Comparison of ENCODE assay signal across 8 cellular contexts in genomic region chr5:124790895-124791732, GRCh38. TPM values are rescaled to one million over a fixed set of nuclear protein-coding genes. Genes with fewer than 3 reads are reported as not detected.
DNase-seq lines count a peak whose midpoint lies in the region; ATAC-seq and TF ChIP-seq lines count a peak whose summit lies in the region.
"Had no signal": no experiment of that assay in that cellular context is flagged by ENCODE, and none has a peak within 500 bp of the region (broad histone marks: within the 10 kb centered on the region; RNA-seq: fewer than 3 reads in every experiment).

No MANE protein-coding gene starts in this region.

- H3K9me3 ChIP-seq in HAP-1 (no peaks in the 10 kb centered on the region), endodermal cell (ENCODE audit: control insufficient read depth, low read length) (no peaks in the 10 kb centered on the region), neural progenitor cell (ENCODE audit: low read depth) (no peaks in the 10 kb centered on the region), esophagus muscularis mucosa (no peaks in the 10 kb centered on the region), osteoblast (ENCODE audit: low read depth, low read length) (no peaks in the 10 kb centered on the region)

- H3K9me3 Mint-ChIP-seq in endodermal cell (no peaks in the 10 kb centered on the region), neural progenitor cell (peaks cover 4% of the 10 kb centered on the region)

- no peak for TF ChIP-seq POLR2A in esophagus muscularis mucosa (IDR thresholded peaks at IDR 0.05; ENCODE audit: low read depth)

- H3K36me3 Mint-ChIP-seq in endodermal cell (ENCODE audit: low read depth) (no peaks in the 10 kb centered on the region), neural progenitor cell (no peaks in the 10 kb centered on the region)
- H3K36me3 Mint-ChIP-seq: activated naive CD8-positive, alpha-beta T cell treated with anti-CD3 and anti-CD28 coated beads, Interleukin-2, amount 10 ng/mL, durations not matched to agents 7 days and 5 days had no signal

- WGBS in endodermal cell (ENCODE audit: insufficient coverage in 1 of 2, insufficient read length in 1 of 2), 2 experiments: 85 to 94% methylated on average over 6 to 7 of the region's 7 CpGs
- WGBS in esophagus muscularis mucosa: 29% methylated on average over 7 of the region's 7 CpGs

- peaks cover 5% of the 10 kb centered on the region for H3K4me1 Mint-ChIP-seq in endodermal cell
- H3K4me1 Mint-ChIP-seq in neural progenitor cell: peaks cover 37% of the 10 kb centered on the region
- H3K4me1 Mint-ChIP-seq: activated naive CD8-positive, alpha-beta T cell treated with anti-CD3 and anti-CD28 coated beads, Interleukin-2, amount 10 ng/mL, durations not matched to agents 7 days and 5 days had no signal

- H3K27me3 ChIP-seq in HAP-1 (ENCODE audit: low read depth) (no peaks in the 10 kb centered on the region), endodermal cell (ENCODE audit: control insufficient read depth, insufficient read depth, low read length, poor library complexity, severe bottlenecking) (no peaks in the 10 kb centered on the region), neural progenitor cell (no peaks in the 10 kb centered on the region), esophagus muscularis mucosa (no peaks in the 10 kb centered on the region), osteoblast (ENCODE audit: insufficient read depth, low read length) (no peaks in the 10 kb centered on the region)

- no peaks in the 10 kb centered on the region for H3K36me3 ChIP-seq in HAP-1 (replicated peaks)
- no peaks in the 10 kb centered on the region for H3K36me3 ChIP-seq in endodermal cell (ENCODE audit: control insufficient read depth, insufficient read depth, low read length)
- no peaks in the 10 kb centered on the region for H3K36me3 ChIP-seq in neural progenitor cell
- no peaks in the 10 kb centered on the region for H3K36me3 ChIP-seq in esophagus muscularis mucosa
- H3K36me3 ChIP-seq in osteoblast (ENCODE audit: insufficient read depth, low read length): no peaks in the 10 kb centered on the region

- H3K4me1 ChIP-seq in HAP-1: peaks cover 17% of the 10 kb centered on the region
- no peaks in the 10 kb centered on the region for H3K4me1 ChIP-seq in endodermal cell (ENCODE audit: control insufficient read depth, insufficient read depth, low read length)
- peaks cover 3% of the 10 kb centered on the region for H3K4me1 ChIP-seq in neural progenitor cell
- H3K4me1 ChIP-seq in esophagus muscularis mucosa: peaks cover 0 to 11% (median 3%) of the 10 kb centered on the region in 4 donors
- no peaks in the 10 kb centered on the region for H3K4me1 ChIP-seq in osteoblast (ENCODE audit: insufficient read depth, low read length)

- H2AFZ ChIP-seq in neural progenitor cell (replicated peaks) (no peak overlapping the region), osteoblast (ENCODE audit: low read length) (no peak overlapping the region)

- H3K4me3 Mint-ChIP-seq in endodermal cell: no peak overlapping the region
- H3K4me3 Mint-ChIP-seq in neural progenitor cell: no peak overlapping the region
- H3K4me3 Mint-ChIP-seq: activated naive CD8-positive, alpha-beta T cell treated with anti-CD3 and anti-CD28 coated beads, Interleukin-2, amount 10 ng/mL, durations not matched to agents 7 days and 5 days had no signal

- ATAC-seq in HG02840 (IDR thresholded peaks at IDR 0.05; ENCODE audit: low FRiP score, unreplicated experiment): no peak

- H3K27ac Mint-ChIP-seq in endodermal cell (no peak overlapping the region), neural progenitor cell (peak overlapping the region; percentile 1)
- H3K27ac Mint-ChIP-seq: activated naive CD8-positive, alpha-beta T cell treated with anti-CD3 and anti-CD28 coated beads, Interleukin-2, amount 10 ng/mL, durations not matched to agents 7 days and 5 days had no signal

- peak; percentile 31 to 79 for DNase-seq in HAP-1 (ENCODE audit: low spot score in 2 of 2)
- DNase-seq in NCI-H2081 treated with DMSO at 0.1 percent for 48 hours (lab: John Stamatoyannopoulos, UW): peak; percentile 42
- DNase-seq in endodermal cell: no peak
- DNase-seq in neural progenitor cell (ENCODE audit: low spot score): no peak
- DNase-seq in esophagus muscularis mucosa (ENCODE audit: extremely low spot score): no peak
- DNase-seq in osteoblast (ENCODE audit: insufficient read length, low spot score, missing footprints): no peak
- DNase-seq: activated naive CD8-positive, alpha-beta T cell treated with anti-CD3 and anti-CD28 coated beads, Interleukin-2, amount 10 ng/mL, durations not matched to agents 7 days and 5 days had no signal

- H3K27me3 Mint-ChIP-seq in endodermal cell (ENCODE audit: insufficient read depth) (no peaks in the 10 kb centered on the region), neural progenitor cell (ENCODE audit: insufficient read depth, low read depth) (peaks cover 2% of the 10 kb centered on the region)
- H3K27me3 Mint-ChIP-seq: activated naive CD8-positive, alpha-beta T cell treated with anti-CD3 and anti-CD28 coated beads, Interleukin-2, amount 10 ng/mL, durations not matched to agents 7 days and 5 days had no signal

- H3K4me2 ChIP-seq in neural progenitor cell: no peak overlapping the region
- no peak overlapping the region for H3K4me2 ChIP-seq in osteoblast (ENCODE audit: insufficient read depth, low read length)

- H3K4me3 ChIP-seq in HAP-1 (no peak overlapping the region), endodermal cell (ENCODE audit: low read length) (no peak overlapping the region), neural progenitor cell (no peak overlapping the region), esophagus muscularis mucosa (no peak overlapping the region), osteoblast (ENCODE audit: insufficient read depth, low read length) (no peak overlapping the region)

- H3K79me2 ChIP-seq in neural progenitor cell (ENCODE audit: low read depth) (no peaks in the 10 kb centered on the region), osteoblast (ENCODE audit: insufficient read depth, low read length) (no peaks in the 10 kb centered on the region)

- H4K20me1 ChIP-seq in neural progenitor cell (ENCODE audit: low read depth) (no peaks in the 10 kb centered on the region), osteoblast (ENCODE audit: insufficient read depth, low read length) (no peaks in the 10 kb centered on the region)

- peak overlapping the region; percentile 34 for H3K27ac ChIP-seq in endodermal cell (ENCODE audit: low read depth, low read length)
- H3K27ac ChIP-seq in neural progenitor cell: no peak overlapping the region
- no peak overlapping the region for H3K27ac ChIP-seq in esophagus muscularis mucosa (replicated peaks in 1 of 4)
- H3K27ac ChIP-seq in osteoblast (ENCODE audit: low read depth, low read length): no peak overlapping the region

- in situ Hi-C loops in HAP-1 (cut with MboI; ENCODE audit: low sequenced_read_pairs): no loop called here

- no peak for TF ChIP-seq CTCF in endodermal cell (conservative IDR thresholded peaks at IDR 0.05)
- TF ChIP-seq CTCF in neural progenitor cell (IDR thresholded peaks at IDR 0.05): no peak
- no peak for TF ChIP-seq CTCF in esophagus muscularis mucosa (IDR thresholded peaks at IDR 0.05)
- no peak for TF ChIP-seq CTCF in osteoblast (IDR thresholded peaks at IDR 0.05; ENCODE audit: extremely low read depth, low read depth, low read length)

- no peak for TF ChIP-seq EP300 in esophagus muscularis mucosa (IDR thresholded peaks at IDR 0.05)

- H3K9ac ChIP-seq in endodermal cell (ENCODE audit: extremely low read depth, low read length, poor library complexity, severe bottlenecking): no peak overlapping the region
- no peak overlapping the region for H3K9ac ChIP-seq in neural progenitor cell

- intact Hi-C loops in esophagus muscularis mucosa (cut with DNase I): no loop called here

- peaks cover 3% of the 10 kb centered on the region for H3F3A ChIP-seq in neural progenitor cell (ENCODE audit: low read depth)

RNA-seq across cellular contexts. Expression of gene ZNF608, which starts 44.7 kb away (rescaled TPM):
- total RNA-seq in endodermal cell: 100 to 1,000 TPM; 138 to 140 TPM
- polyA plus RNA-seq in endodermal cell (2013, experiment 1 of 2): 85.1 TPM
- polyA plus RNA-seq in endodermal cell (2013, experiment 2 of 2): 84.0 TPM
- total RNA-seq in neural progenitor cell (ENCODE audit: low replicate concordance): 168 and 213 TPM in 2 replicates
- 10 to 100 TPM; 26.6 to 33.4 (median 29.5) TPM for total RNA-seq in esophagus muscularis mucosa
- 11.6 and 14.7 TPM in 2 replicates for total RNA-seq in osteoblast
- total RNA-seq: activated naive CD8-positive, alpha-beta T cell treated with anti-CD3 and anti-CD28 coated beads, Interleukin-2, amount 10 ng/mL, durations not matched to agents 7 days and 5 days had no signal

Comparison
In these comparisons a context has a peak if more than half of its experiments do, and no peak if none do; other contexts are left out.
1. DNase-seq: peak in HAP-1 (2 of 2) and NCI-H2081 treated with DMSO at 0.1 percent for 48 hours (single experiment); none in endodermal cell (single experiment), neural progenitor cell (single experiment), esophagus muscularis mucosa (single experiment) and osteoblast (single experiment).